In the genomic region with DNA sequence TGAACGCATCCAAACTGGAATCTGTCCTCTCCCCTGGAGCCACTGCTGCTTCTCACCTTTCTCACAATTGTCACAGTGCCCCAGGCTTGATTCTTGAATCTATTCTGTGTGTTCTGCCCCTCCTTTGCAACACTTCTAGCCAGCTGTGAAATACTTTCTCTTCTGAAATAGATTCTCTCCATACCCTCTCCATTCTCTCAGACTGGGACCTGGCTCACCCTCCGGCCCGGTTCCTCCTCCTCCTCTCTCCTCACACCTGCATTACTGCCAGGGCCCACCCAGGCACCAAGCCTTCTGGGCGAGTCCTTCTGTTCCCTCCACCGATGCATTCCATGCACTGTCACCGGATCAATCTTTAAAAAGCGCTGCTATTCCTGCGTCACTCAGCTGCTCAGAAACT, we compare ENCODE assay signal across 17 cellular contexts.
"Had no signal": no experiment of that assay in that cellular context is flagged by ENCODE, and none has a peak within 500 bp of the region (broad histone marks: within the 10 kb centered on the region; RNA-seq: fewer than 3 reads in every experiment).

No MANE protein-coding gene starts in this region.

- H3K9me3 ChIP-seq: psoas muscle, testis had no signal

- ATAC-seq: activated CD8-positive, alpha-beta T cell treated with anti-CD3 and anti-CD28 coated beads, Interleukin-2, amount 10 ng/mL, durations not matched to agents 7 days and 5 days; psoas muscle; right cardiac atrium; SK-N-SH treated with all-trans-retinoic acid at 6 μM for 48 hours; stimulated activated naive CD8-positive, alpha-beta T cell treated with anti-CD3 and anti-CD28 coated beads, Interleukin-15, Interleukin-2, amounts not matched to agents 100 U/mL and 50 U/mL, for 24 hours had no signal

- H3K9me3 Mint-ChIP-seq: activated CD4-positive, alpha-beta T cell treated with anti-CD3 and anti-CD28 coated beads, Interleukin-2, amount 10 ng/mL, durations not matched to agents 7 days and 5 days; activated naive CD4-positive, alpha-beta T cell treated with anti-CD3 and anti-CD28 coated beads for 36 hours; activated T-cell treated with anti-CD3 and anti-CD28 coated beads, Interleukin-2, amount 50 U/mL, for 24 hours; activated T-helper 2 cell treated with anti-CD3 and anti-CD28 coated beads, Interferon-gamma antibody, Interleukin-2, Interleukin-4, amounts not matched to agents 10 μg/mL and 5 μg/mL and 100 μg/mL, durations not matched to agents 14 hours and 24 hours and 36 hours; nephron progenitor cell had no signal

- DNase-seq: activated CD4-positive, alpha-beta T cell treated with anti-CD3 and anti-CD28 coated beads, Interleukin-2, amount 10 ng/mL, durations not matched to agents 7 days and 5 days; activated CD8-positive, alpha-beta T cell treated with anti-CD3 and anti-CD28 coated beads, Interleukin-2, amount 10 ng/mL, durations not matched to agents 7 days and 5 days; activated naive CD4-positive, alpha-beta T cell treated with anti-CD3 and anti-CD28 coated beads for 36 hours; activated T-cell treated with anti-CD3 and anti-CD28 coated beads, Interleukin-2, amount 50 U/mL, for 24 hours; cortex of kidney; effector memory CD4-positive, alpha-beta T cell; midbrain; nephron progenitor cell; psoas muscle; right cardiac atrium; stimulated activated naive CD8-positive, alpha-beta T cell treated with anti-CD3 and anti-CD28 coated beads, Interleukin-15, Interleukin-2, amounts not matched to agents 100 U/mL and 50 U/mL, for 24 hours; T-helper 1 cell; T-helper 9 cell; testis had no signal

- H3K27me3 ChIP-seq: testis had no signal

- H3K4me3 ChIP-seq: lung, psoas muscle, testis had no signal

- H3K4me3 Mint-ChIP-seq: activated CD4-positive, alpha-beta T cell treated with anti-CD3 and anti-CD28 coated beads, Interleukin-2, amount 10 ng/mL, durations not matched to agents 7 days and 5 days; activated CD8-positive, alpha-beta T cell treated with anti-CD3 and anti-CD28 coated beads, Interleukin-2, amount 10 ng/mL, durations not matched to agents 7 days and 5 days; activated naive CD4-positive, alpha-beta T cell treated with anti-CD3 and anti-CD28 coated beads for 36 hours; activated T-cell treated with anti-CD3 and anti-CD28 coated beads, Interleukin-2, amount 50 U/mL, for 24 hours; nephron progenitor cell had no signal

- H3K4me1 ChIP-seq: psoas muscle, testis had no signal

- H3K27me3 Mint-ChIP-seq: activated CD4-positive, alpha-beta T cell treated with anti-CD3 and anti-CD28 coated beads, Interleukin-2, amount 10 ng/mL, durations not matched to agents 7 days and 5 days; activated T-cell treated with anti-CD3 and anti-CD28 coated beads, Interleukin-2, amount 50 U/mL, for 24 hours had no signal

- H3K27ac ChIP-seq: psoas muscle, testis had no signal

- H3K27ac Mint-ChIP-seq: activated CD4-positive, alpha-beta T cell treated with anti-CD3 and anti-CD28 coated beads, Interleukin-2, amount 10 ng/mL, durations not matched to agents 7 days and 5 days; activated CD8-positive, alpha-beta T cell treated with anti-CD3 and anti-CD28 coated beads, Interleukin-2, amount 10 ng/mL, durations not matched to agents 7 days and 5 days; activated naive CD4-positive, alpha-beta T cell treated with anti-CD3 and anti-CD28 coated beads for 36 hours; activated T-cell treated with anti-CD3 and anti-CD28 coated beads, Interleukin-2, amount 50 U/mL, for 24 hours; activated T-helper 2 cell treated with anti-CD3 and anti-CD28 coated beads, Interferon-gamma antibody, Interleukin-2, Interleukin-4, amounts not matched to agents 10 μg/mL and 5 μg/mL and 100 μg/mL, durations not matched to agents 14 hours and 24 hours and 36 hours; nephron progenitor cell had no signal

- H3K4me1 Mint-ChIP-seq: activated CD4-positive, alpha-beta T cell treated with anti-CD3 and anti-CD28 coated beads, Interleukin-2, amount 10 ng/mL, durations not matched to agents 7 days and 5 days had no signal
